Comparison of ENCODE assay signal across 13 cellular contexts in the genomic region with DNA sequence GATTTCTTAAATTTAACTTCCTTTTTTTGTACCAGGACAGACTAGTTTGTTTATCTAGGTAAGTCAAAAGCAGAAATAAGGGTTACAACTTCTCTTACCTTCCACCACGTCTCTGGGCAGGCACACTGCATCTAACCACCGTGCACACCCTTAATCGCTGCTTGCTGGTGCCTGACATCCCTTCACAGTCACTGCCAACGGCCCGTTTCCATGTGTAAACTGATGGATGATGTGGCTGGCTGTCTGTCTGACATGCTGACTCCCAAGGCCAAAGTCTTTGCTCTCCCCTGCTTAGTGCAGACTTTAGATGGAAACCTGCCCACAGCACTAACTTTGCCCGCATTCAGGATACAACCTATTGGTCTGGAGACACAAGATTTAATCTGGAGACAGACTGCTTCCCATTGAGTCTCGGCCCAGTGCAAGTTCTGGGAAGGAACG. TPM values are rescaled to one million over a fixed set of nuclear protein-coding genes. Genes with fewer than 3 reads are reported as not detected.
DNase-seq lines count a peak whose midpoint lies in the region; ATAC-seq, FAIRE-seq and TF ChIP-seq lines count a peak whose summit lies in the region.
"Had no signal": no experiment of that assay in that cellular context is flagged by ENCODE, and none has a peak within 500 bp of the region (broad histone marks: within the 10 kb centered on the region; RNA-seq: fewer than 3 reads in every experiment).

No MANE protein-coding gene starts in this region.

- no peaks in the 10 kb centered on the region for H3F3A ChIP-seq in Loucy (ENCODE audit: low read depth)

- H3K36me3 Mint-ChIP-seq in CD4-positive, CD25-positive, alpha-beta regulatory T cell, result no peaks in the 10 kb centered on the region

- H3K27ac ChIP-seq in CD4-positive, CD25-positive, alpha-beta regulatory T cell (ENCODE audit: insufficient read depth, low read length, poor library complexity, severe bottlenecking), result peak overlapping the region; percentile 56
- no peak overlapping the region for H3K27ac ChIP-seq in endothelial cell of umbilical vein (ENCODE audit: insufficient read depth, low read depth, low read length)
- peak overlapping the region; percentile 90 for H3K27ac ChIP-seq in parathyroid adenoma
- H3K27ac ChIP-seq: GM23248 had no signal

- TF ChIP-seq CTCF in Loucy (conservative IDR thresholded peaks at IDR 0.05; ENCODE audit: low read length) (no peak), endothelial cell of umbilical vein (IDR thresholded peaks at IDR 0.05; ENCODE audit: extremely low read depth in 1 of 2, insufficient read depth in 1 of 2, low read depth in 1 of 2, low read length in 2 of 2) (no peak), parathyroid adenoma (IDR thresholded peaks at IDR 0.05) (no peak)

- no peak overlapping the region for H2AFZ ChIP-seq in Loucy (ENCODE audit: low read length)
- H2AFZ ChIP-seq in endothelial cell of umbilical vein (ENCODE audit: low read depth, low read length), result peak overlapping the region; percentile 52
- H2AFZ ChIP-seq in parathyroid adenoma, result peak overlapping the region; percentile 14
- H2AFZ ChIP-seq: GM23248 had no signal

- no peaks in the 10 kb centered on the region for H3K79me2 ChIP-seq in Loucy (ENCODE audit: insufficient read depth, low read length)
- H3K79me2 ChIP-seq in endothelial cell of umbilical vein (ENCODE audit: control insufficient read depth, insufficient read depth, low read length), result no peaks in the 10 kb centered on the region
- H3K79me2 ChIP-seq in parathyroid adenoma, result peaks cover 11% of the 10 kb centered on the region

- no peak for ATAC-seq in CD4-positive, CD25-positive, alpha-beta regulatory T cell (ENCODE audit: low read depth in 2 of 2)
- no peak for ATAC-seq in HG03354 (IDR thresholded peaks at IDR 0.05; ENCODE audit: poor library complexity, severe bottlenecking, unreplicated experiment)

- H3K4me3 ChIP-seq in CD4-positive, CD25-positive, alpha-beta regulatory T cell (ENCODE audit: low read depth, low read length), result peak overlapping the region; percentile 77
- H3K4me3 ChIP-seq in Loucy (ENCODE audit: low read length, poor library complexity, severe bottlenecking), result peak overlapping the region; percentile 65
- no peak overlapping the region for H3K4me3 ChIP-seq in endothelial cell of umbilical vein (replicated peaks in 1 of 3; ENCODE audit: insufficient read depth in 1 of 3, low read depth in 1 of 3, low read length in 3 of 3)
- H3K4me3 ChIP-seq in parathyroid adenoma (ENCODE audit: low read depth, low read length), result no peak overlapping the region
- H3K4me3 ChIP-seq: GM23248 had no signal

- dilution Hi-C loops in endothelial cell of umbilical vein (cut with MboI; ENCODE audit: extremely low pct_ligation_motif_present, low sequenced_read_pairs), result no loop called here

- H3K4me1 Mint-ChIP-seq in CD4-positive, CD25-positive, alpha-beta regulatory T cell, result peaks cover 13 to 59% (median 34%) of the 10 kb centered on the region in 4 donors

- intact Hi-C loops in endothelial cell of umbilical vein (cut with micrococcal nuclease), result loop anchor here (10.0 kb wide), 1 partner anchor 348 kb away; the partner anchor contains the start of gene ERCC6

- peaks cover 33% of the 10 kb centered on the region for H3K4me1 ChIP-seq in CD4-positive, CD25-positive, alpha-beta regulatory T cell (ENCODE audit: control insufficient read depth, insufficient read depth, low read length, poor library complexity, severe bottlenecking)
- H3K4me1 ChIP-seq in Loucy (ENCODE audit: insufficient read depth, low read length, poor library complexity, severe bottlenecking) (peaks cover 49% of the 10 kb centered on the region), endothelial cell of umbilical vein (ENCODE audit: control insufficient read depth, extremely low read depth, insufficient read depth, low read length) (peaks cover 16% of the 10 kb centered on the region), parathyroid adenoma (peaks cover 42% of the 10 kb centered on the region)

- TF ChIP-seq POLR2A in endothelial cell of umbilical vein (IDR thresholded peaks at IDR 0.05; ENCODE audit: low read depth, low read length), result no peak

- H3K27ac Mint-ChIP-seq in CD4-positive, CD25-positive, alpha-beta regulatory T cell, result peak overlapping the region; percentile 1 to 93 (median 76)

- H4K20me1 ChIP-seq in Loucy (ENCODE audit: insufficient read depth, low read length, poor library complexity, severe bottlenecking) (no peaks in the 10 kb centered on the region), endothelial cell of umbilical vein (replicated peaks; ENCODE audit: control insufficient read depth, extremely low read depth, insufficient read depth, low read length) (no peaks in the 10 kb centered on the region)

- peaks cover 0 to 2% (median 0%) of the 10 kb centered on the region in 7 donors for H3K9me3 Mint-ChIP-seq in CD4-positive, CD25-positive, alpha-beta regulatory T cell

- peaks cover 4% of the 10 kb centered on the region for H3K27me3 Mint-ChIP-seq in CD4-positive, CD25-positive, alpha-beta regulatory T cell

- no peaks in the 10 kb centered on the region for H3K36me3 ChIP-seq in CD4-positive, CD25-positive, alpha-beta regulatory T cell (ENCODE audit: control insufficient read depth, insufficient read depth, low read length)
- H3K36me3 ChIP-seq in Loucy (ENCODE audit: insufficient read depth, low read length) (no peaks in the 10 kb centered on the region), endothelial cell of umbilical vein (ENCODE audit: control insufficient read depth in 2 of 2, extremely low read depth in 1 of 2, insufficient read depth in 2 of 2, low read length in 2 of 2) (no peaks in the 10 kb centered on the region), parathyroid adenoma (ENCODE audit: control insufficient read depth, insufficient read depth, low read length) (no peaks in the 10 kb centered on the region)

- no peak overlapping the region for H3K9ac ChIP-seq in Loucy (ENCODE audit: low read depth, low read length, poor library complexity, severe bottlenecking)
- H3K9ac ChIP-seq in endothelial cell of umbilical vein (replicated peaks; ENCODE audit: extremely low read depth, insufficient read depth, low read length), result no peak overlapping the region
- H3K9ac ChIP-seq in parathyroid adenoma, result no peak overlapping the region
- H3K9ac ChIP-seq: GM23248 had no signal

- peak overlapping the region; percentile 78 for H3K4me2 ChIP-seq in Loucy (ENCODE audit: low read depth, low read length, poor library complexity, severe bottlenecking)
- H3K4me2 ChIP-seq in endothelial cell of umbilical vein (ENCODE audit: insufficient read depth, low read length), result no peak overlapping the region
- peak overlapping the region; percentile 6 for H3K4me2 ChIP-seq in parathyroid adenoma (ENCODE audit: low read length)

- H3K27me3 ChIP-seq in CD4-positive, CD25-positive, alpha-beta regulatory T cell (ENCODE audit: control insufficient read depth, insufficient read depth, low read length), result no peaks in the 10 kb centered on the region
- H3K27me3 ChIP-seq in Loucy (ENCODE audit: insufficient read depth, low read length, poor library complexity, severe bottlenecking) (no peaks in the 10 kb centered on the region), endothelial cell of umbilical vein (ENCODE audit: control insufficient read depth in 2 of 2, insufficient read depth in 2 of 2, low read length in 2 of 2) (peaks cover 0 to 5% of the 10 kb centered on the region in 2 experiments), parathyroid adenoma (ENCODE audit: control insufficient read depth, insufficient read depth, low read length) (no peaks in the 10 kb centered on the region)

- no peaks in the 10 kb centered on the region for H3K9me1 ChIP-seq in endothelial cell of umbilical vein (replicated peaks; ENCODE audit: control insufficient read depth, extremely low read depth, insufficient read depth, low read length)

- no peaks in the 10 kb centered on the region for H3K9me3 ChIP-seq in CD4-positive, CD25-positive, alpha-beta regulatory T cell (ENCODE audit: control insufficient read depth in 2 of 2, low read length in 2 of 2)
- H3K9me3 ChIP-seq in Loucy (ENCODE audit: insufficient read depth, low read depth, low read length) (no peaks in the 10 kb centered on the region), endothelial cell of umbilical vein (replicated peaks; ENCODE audit: control insufficient read depth, insufficient read depth, low read length) (no peaks in the 10 kb centered on the region), parathyroid adenoma (ENCODE audit: control insufficient read depth, low read length) (no peaks in the 10 kb centered on the region)

- CTCF ChIA-PET in endothelial cell of umbilical vein (lab: Charles Lee), result no interaction called here

- no TSS peak for BruUV-seq in endothelial cell of umbilical vein (replicated peaks; lab: Mats Ljungman, UMichigan)

- DNase-seq in CD4-positive, CD25-positive, alpha-beta regulatory T cell, result no peak
- DNase-seq in endothelial cell of umbilical vein (ENCODE audit: low read depth, low spot score) (peak; percentile 10), H4 (ENCODE audit: low spot score) (no peak), HuH-7.5 (ENCODE audit: low spot score) (no peak)
- no peak for DNase-seq in effector CD4-positive, alpha-beta T cell
- DNase-seq: GM23248, NCI-H748 treated with DMSO at 0.1 percent for 48 hours had no signal

- FAIRE-seq in endothelial cell of umbilical vein (lab: Jason Lieb, UNC), result no peak
- FAIRE-seq: D721Med had no signal

- H3K9me2 ChIP-seq in Loucy (replicated peaks; ENCODE audit: low read depth, low read length), result no peaks in the 10 kb centered on the region

- POLR2A ChIA-PET in endothelial cell of umbilical vein (lab: Charles Lee), result no interaction called here

- H3K4me3 Mint-ChIP-seq in CD4-positive, CD25-positive, alpha-beta regulatory T cell, result peak overlapping the region; percentile 70 to 88 (median 79)

RNA-seq across cellular contexts. Expression of gene TMEM273, which starts 1.1 kb away (rescaled TPM):
- total RNA-seq in CD4-positive, CD25-positive, alpha-beta regulatory T cell, result 7.9 TPM
- 10 to 100 TPM; 16.4 to 46.2 (median 35.8) TPM for polyA plus RNA-seq in CD4-positive, CD25-positive, alpha-beta regulatory T cell
- 2.1 and 3.7 TPM in 2 replicates for total RNA-seq in endothelial cell of umbilical vein
- polyA plus RNA-seq in endothelial cell of umbilical vein, result 1.9 and 2.9 TPM in 2 replicates
- 2.3 TPM in 2 replicates for polyA plus RNA-seq in endothelial cell of umbilical vein (2011; cell fraction: cytosol; rRNA removed)
- 5.2 and 6.1 TPM in 2 replicates for polyA plus RNA-seq in endothelial cell of umbilical vein (2011; cell fraction: nucleus; rRNA removed)
- polyA plus RNA-seq in endothelial cell of umbilical vein (2012), result 3.3 and 4.6 TPM in 2 replicates
- polyA minus RNA-seq in endothelial cell of umbilical vein, result 3.9 and 5.6 TPM in 2 replicates
- not detected for polyA minus RNA-seq in endothelial cell of umbilical vein (2011; cell fraction: cytosol; rRNA and poly(A)+ RNA removed)
- 3.1 and 4.6 TPM in 2 replicates for polyA minus RNA-seq in endothelial cell of umbilical vein (2011; cell fraction: nucleus; rRNA and poly(A)+ RNA removed)
- total RNA-seq in H4 (2014; rRNA removed; shearing (Covaris generic)), result 0.48 and 5.2 TPM in 2 replicates
- total RNA-seq: GM23248, M059J, osteoblast had no signal
- polyA plus RNA-seq: GM23248 had no signal

RNA-seq across cellular contexts. Expression of gene FAM170B, which starts 53.2 kb away (rescaled TPM):
- not detected for total RNA-seq in CD4-positive, CD25-positive, alpha-beta regulatory T cell
- polyA plus RNA-seq in CD4-positive, CD25-positive, alpha-beta regulatory T cell, result not detected
- not detected in 2 replicates for total RNA-seq in endothelial cell of umbilical vein
- not detected in 2 replicates for polyA plus RNA-seq in endothelial cell of umbilical vein
- polyA plus RNA-seq in endothelial cell of umbilical vein (2011; cell fraction: cytosol; rRNA removed), result not detected in 2 replicates
- polyA plus RNA-seq in endothelial cell of umbilical vein (2011; cell fraction: nucleus; rRNA removed), result not detected in 2 replicates
- polyA plus RNA-seq in endothelial cell of umbilical vein (2012), result not detected in 2 replicates
- polyA minus RNA-seq in endothelial cell of umbilical vein, result not detected in 2 replicates
- not detected for polyA minus RNA-seq in endothelial cell of umbilical vein (2011; cell fraction: cytosol; rRNA and poly(A)+ RNA removed)
- not detected in 2 replicates for polyA minus RNA-seq in endothelial cell of umbilical vein (2011; cell fraction: nucleus; rRNA and poly(A)+ RNA removed)
- total RNA-seq in H4 (2014; rRNA removed; shearing (Covaris generic)), result not detected in 2 replicates
- total RNA-seq: GM23248, M059J, osteoblast had no signal
- polyA plus RNA-seq: GM23248 had no signal

Comparison
In these comparisons a context has a peak if more than half of its experiments do, and no peak if none do; other contexts are left out.
1. H3K4me3 ChIP-seq: peak in CD4-positive, CD25-positive, alpha-beta regulatory T cell (single experiment) and Loucy (single experiment); none in endothelial cell of umbilical vein (0 of 3) and parathyroid adenoma (single experiment).